Comparison of ENCODE assay signal across 7 cellular contexts in genomic region chr1:183636334-183636682, GRCh38. TPM values are rescaled to one million over a fixed set of nuclear protein-coding genes. Genes with fewer than 3 reads are reported as not detected.
DNase-seq lines count a peak whose midpoint lies in the region; FAIRE-seq and TF ChIP-seq lines count a peak whose summit lies in the region.

No MANE protein-coding gene starts in this region.

- H3K4me3 ChIP-seq in HEK293 (ENCODE audit: low read depth, low read length) (peak overlapping the region; percentile 96), iPS-18a (ENCODE audit: low read length) (peak overlapping the region; percentile 74), stomach (peak overlapping the region; percentile 73 to 93 (median 85))

- H3K27me3 ChIP-seq in iPS-18a (ENCODE audit: control insufficient read depth, insufficient read depth, low read length) (peaks cover 11% of the 10 kb centered on the region), stomach (no peaks in the 10 kb centered on the region)

- FAIRE-seq in GM19239 (lab: Jason Lieb, UNC): no peak

- DNase-seq in activated CD4-positive, alpha-beta memory T cell treated with anti-CD3 and anti-CD28 coated beads for 36 hours: no peak
- DNase-seq in stomach: no peak
- no peak for DNase-seq in Kasumi-1 (lab: John Stamatoyannopoulos, UW)
- no peak for DNase-seq in germinal center (ENCODE audit: low spot score)
- DNase-seq in GM19239 (ENCODE audit: insufficient read length, low spot score): no peak

- TF ChIP-seq CTCF in HEK293 (tag by site-specific recombination; IDR thresholded peaks at IDR 0.05) (no peak), stomach (IDR thresholded peaks at IDR 0.05) (no peak)

- no peak overlapping the region for H3K9ac ChIP-seq in iPS-18a (ENCODE audit: low read length)

- intact Hi-C loops in activated CD4-positive, alpha-beta memory T cell treated with anti-CD3 and anti-CD28 coated beads for 36 hours (cut with micrococcal nuclease): loop anchor here (1.0 to 10.0 kb wide), 5 partner anchors 280 to 1518 kb away; partner anchors contain the start of genes COLGALT2, EDEM3, SWT1 and TRMT1L
- intact Hi-C loops in stomach (cut with DNase I; ENCODE audit: low total_unique reads): loop anchor here (10.0 kb wide), 1 partner anchor 162 kb away; the partner anchor contains the start of gene SMG7

- H3K27ac ChIP-seq in HEK293 (ENCODE audit: extremely low read depth, low read depth, low read length) (no peak overlapping the region), iPS-18a (ENCODE audit: low read length) (no peak overlapping the region), stomach (peak overlapping the region; percentile 61 to 97 (median 96))

- peak overlapping the region; percentile 99 for H3K27ac Mint-ChIP-seq in activated CD4-positive, alpha-beta memory T cell treated with anti-CD3 and anti-CD28 coated beads for 36 hours

- H3K4me1 Mint-ChIP-seq in activated CD4-positive, alpha-beta memory T cell treated with anti-CD3 and anti-CD28 coated beads for 36 hours (ENCODE audit: low read depth): peaks cover 31% of the 10 kb centered on the region

- peaks cover 19% of the 10 kb centered on the region for H3K36me3 Mint-ChIP-seq in activated CD4-positive, alpha-beta memory T cell treated with anti-CD3 and anti-CD28 coated beads for 36 hours

- CTCF ChIA-PET in HEK293 (lab: Yijun Ruan, JAX): no interaction called here
- CTCF ChIA-PET in activated CD4-positive, alpha-beta memory T cell treated with anti-CD3 and anti-CD28 coated beads for 36 hours (lab: Charles Lee): interaction anchor here (1.0 to 5.5 kb wide), 2 partner anchors 17 to 279 kb away, joined by 6 to 57 read pairs; partner anchors contain the start of gene APOBEC4

- H3K27me3 Mint-ChIP-seq in activated CD4-positive, alpha-beta memory T cell treated with anti-CD3 and anti-CD28 coated beads for 36 hours: no peaks in the 10 kb centered on the region

- H3K9me3 ChIP-seq in HEK293 (ENCODE audit: control insufficient read depth, insufficient read depth, low read depth, low read length): no peaks in the 10 kb centered on the region
- no peaks in the 10 kb centered on the region for H3K9me3 ChIP-seq in iPS-18a (ENCODE audit: control insufficient read depth, low read depth, low read length)
- no peaks in the 10 kb centered on the region for H3K9me3 ChIP-seq in stomach

- TF ChIP-seq POLR2A in stomach (IDR thresholded peaks at IDR 0.05): no peak

- no peaks in the 10 kb centered on the region for H3K9me3 Mint-ChIP-seq in activated CD4-positive, alpha-beta memory T cell treated with anti-CD3 and anti-CD28 coated beads for 36 hours

- no peak for TF ChIP-seq EP300 in stomach (IDR thresholded peaks at IDR 0.05)

- peaks cover 0 to 3% of the 10 kb centered on the region in 2 experiments; a peak in 1 of 3 replicates for H3K36me3 ChIP-seq in HEK293 (ENCODE audit: control insufficient read depth in 2 of 2, insufficient read depth in 1 of 2, low read length in 2 of 2)
- no peaks in the 10 kb centered on the region for H3K36me3 ChIP-seq in iPS-18a (ENCODE audit: control insufficient read depth, low read depth, low read length)
- peaks cover 0 to under 1% (median 0%) of the 10 kb centered on the region in 4 donors for H3K36me3 ChIP-seq in stomach

- H3K4me1 ChIP-seq in HEK293 (ENCODE audit: control insufficient read depth, insufficient read depth, low read length) (peaks cover 14% of the 10 kb centered on the region; the same call in 1 of the 2 replicates), iPS-18a (ENCODE audit: control insufficient read depth, low read depth, low read length) (peaks cover 32% of the 10 kb centered on the region), stomach (peaks cover 27 to 45% (median 34%) of the 10 kb centered on the region in 4 donors)

- POLR2A ChIA-PET in HEK293 (lab: Yijun Ruan, JAX): interaction anchor here (1.5 kb wide), 1 partner anchor 415 kb away, joined by 4 read pairs; the partner anchor contains the start of gene TSEN15
- POLR2A ChIA-PET in activated CD4-positive, alpha-beta memory T cell treated with anti-CD3 and anti-CD28 coated beads for 36 hours (lab: Charles Lee): interaction anchor here (1.2 kb wide), 1 partner anchor 279 kb away, joined by 4 read pairs; no protein-coding TSS in a partner anchor

- H3K4me3 Mint-ChIP-seq in activated CD4-positive, alpha-beta memory T cell treated with anti-CD3 and anti-CD28 coated beads for 36 hours: peak overlapping the region; percentile 95

- WGBS in stomach, 5 donors: 3 to 5% (median 4%) methylated on average over 14 to 15 of the region's 15 CpGs

TF ChIP-seq in HEK293, 187 proteins besides CTCF, POLR2A, EP300 and RAD21 (continues in another document):
- TF ChIP-seq ZNF48 (tag by site-specific recombination; IDR thresholded peaks at IDR 0.05): no peak
- TF ChIP-seq ZNF501 (tag by site-specific recombination; IDR thresholded peaks at IDR 0.05): no peak
- no peak for TF ChIP-seq ZNF133 (tag by site-specific recombination; IDR thresholded peaks at IDR 0.05)
- peak; percentile 43 for TF ChIP-seq ZNF335 (tag by site-specific recombination; conservative IDR thresholded peaks at IDR 0.05)
- 0 out of 2 replicates have a peak, but pooled peaks have one; percentile 1 for TF ChIP-seq MYNN (tag by site-specific recombination; IDR thresholded peaks at IDR 0.05; ENCODE audit: borderline replicate concordance)
- TF ChIP-seq ZNF600 (tag by site-specific recombination; IDR thresholded peaks at IDR 0.05): peak; percentile 10; the same call in 1 of the 2 replicates
- TF ChIP-seq ZBTB48 (tag by site-specific recombination; IDR thresholded peaks at IDR 0.05): no peak
- TF ChIP-seq PRDM1 (tag by site-specific recombination; IDR thresholded peaks at IDR 0.05): no peak
- no peak for TF ChIP-seq WT1 (tag by site-specific recombination; IDR thresholded peaks at IDR 0.05)
- TF ChIP-seq ZNF354C (tag by site-specific recombination; IDR thresholded peaks at IDR 0.05; ENCODE audit: borderline replicate concordance, low read depth): no peak
- no peak for TF ChIP-seq OVOL3 (tag by site-specific recombination; IDR thresholded peaks at IDR 0.05)
- no peak for TF ChIP-seq ZNF362 (tag by site-specific recombination; IDR thresholded peaks at IDR 0.05)
- TF ChIP-seq ZNF658 (tag by site-specific recombination; IDR thresholded peaks at IDR 0.05): no peak
- TF ChIP-seq PRDM2 (tag by site-specific recombination; IDR thresholded peaks at IDR 0.05; ENCODE audit: borderline replicate concordance): peak; percentile 96; the same call in 1 of the 2 replicates

RNA-seq across cellular contexts. Expression of gene ARPC5, which starts 0.7 kb away (rescaled TPM):
- total RNA-seq in activated CD4-positive, alpha-beta memory T cell treated with anti-CD3 and anti-CD28 coated beads for 36 hours: 100 to 1,000 TPM; 158 to 161 TPM
- 100 to 1,000 TPM in 1 of 5 donors, 10 to 100 TPM in 4; 26.3 to 101 (median 73.7) TPM for total RNA-seq in stomach
- polyA plus RNA-seq in stomach: 100 to 1,000 TPM in 1 of 3 donors, 10 to 100 TPM in 2; 54.5 to 106 (median 87.5) TPM

RNA-seq across cellular contexts. Expression of gene APOBEC4, which starts 16.8 kb away (rescaled TPM):
- total RNA-seq in activated CD4-positive, alpha-beta memory T cell treated with anti-CD3 and anti-CD28 coated beads for 36 hours: not detected
- total RNA-seq in stomach: not detected
- polyA plus RNA-seq in stomach: not detected

RNA-seq across cellular contexts. Expression of gene NCF2, which starts 46.0 kb away (rescaled TPM):
- 1 to 10 TPM; 6.6 to 7.7 TPM for total RNA-seq in activated CD4-positive, alpha-beta memory T cell treated with anti-CD3 and anti-CD28 coated beads for 36 hours
- 10 to 100 TPM in 1 of 5 donors, 1 to 10 TPM in 3, under 1 TPM in 1; 0.29 to 30.4 (median 6.4) TPM for total RNA-seq in stomach
- polyA plus RNA-seq in stomach: 1 to 10 TPM; 3.1 to 10.0 (median 6.0) TPM

Comparison
In these comparisons a context has a peak if more than half of its experiments do, and no peak if none do; other contexts are left out.
1. H3K27ac ChIP-seq: peak in stomach (5 of 5); none in HEK293 (single experiment) and iPS-18a (single experiment).
2. Peak in every context shown above with its lines, with median percentiles within 50 percentile points of each other: H3K4me3 ChIP-seq.